ENCODE assay signal across 8 cellular contexts in the genomic region with DNA sequence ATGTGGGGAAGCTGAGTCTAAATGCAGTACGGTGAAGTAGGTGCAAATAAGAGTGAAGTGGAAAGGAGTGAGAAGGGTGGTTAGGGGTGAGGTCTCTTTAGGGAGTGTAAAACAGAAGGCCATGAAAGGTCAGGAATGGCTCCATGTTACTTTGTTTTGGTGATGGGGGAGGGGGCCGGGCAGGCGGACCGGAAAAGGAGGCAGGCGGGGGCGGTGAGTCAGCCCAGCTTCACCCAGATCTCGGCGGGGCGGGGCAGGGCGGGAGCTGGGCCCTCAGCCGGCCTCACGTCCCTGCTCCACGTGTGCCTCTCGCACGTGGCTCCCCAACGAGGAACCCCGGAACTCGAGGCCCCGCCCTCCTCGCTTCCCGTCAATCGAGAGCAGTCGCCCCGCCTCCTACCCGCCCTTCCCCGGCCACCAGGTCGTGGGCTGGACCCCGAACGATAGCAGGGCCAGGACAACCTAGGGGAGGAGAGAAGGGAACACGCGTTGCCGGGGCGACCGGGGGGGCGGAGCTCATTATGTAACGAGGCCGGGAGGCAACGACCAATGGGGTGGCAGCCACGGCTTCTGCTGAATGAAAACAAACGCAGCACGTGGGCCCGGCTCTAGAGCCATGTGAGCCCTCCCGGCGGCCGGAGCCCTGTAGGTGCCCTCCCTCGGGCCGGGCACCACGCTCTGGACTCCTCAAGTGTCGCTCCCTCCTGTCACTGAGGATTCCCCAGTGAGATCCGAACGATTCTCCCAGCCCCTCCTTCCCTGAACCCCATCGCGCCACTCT. TPM values are rescaled to one million over a fixed set of nuclear protein-coding genes. Genes with fewer than 3 reads are reported as not detected.
DNase-seq lines count a peak whose midpoint lies in the region; ATAC-seq lines count a peak whose summit lies in the region.

No MANE protein-coding gene starts in this region.

- H3K4me1 ChIP-seq in ectodermal cell (ENCODE audit: control insufficient read depth, insufficient read depth, low read length), result peaks cover 25% of the 10 kb centered on the region

- H3K4me3 ChIP-seq in ectodermal cell (ENCODE audit: insufficient read depth, low read depth, low read length), result peak overlapping the region; percentile 41

- peak; percentile 61 for ATAC-seq in GM19463 (IDR thresholded peaks at IDR 0.05; ENCODE audit: unreplicated experiment)

- no peak overlapping the region for H3K27ac ChIP-seq in ectodermal cell (ENCODE audit: insufficient read depth, low read depth, low read length, poor library complexity, severe bottlenecking)

- no peaks in the 10 kb centered on the region for H3K9me3 ChIP-seq in ectodermal cell (ENCODE audit: control insufficient read depth, low read length)

- H3K27me3 ChIP-seq in ectodermal cell (ENCODE audit: control insufficient read depth, insufficient read depth, low read length, poor library complexity, severe bottlenecking), result peaks cover 12% of the 10 kb centered on the region

- 8 to 9% methylated on average over 53 of the region's 53 CpGs for WGBS in ectodermal cell, 2 experiments

- no peaks in the 10 kb centered on the region for H3K36me3 ChIP-seq in ectodermal cell (ENCODE audit: control insufficient read depth, insufficient read depth, low read length)

- peak; percentile 96 for DNase-seq in CD1c-positive myeloid dendritic cell (ENCODE audit: extremely low spot score)
- peak; percentile 92 for DNase-seq in HS-27A (ENCODE audit: low read depth)
- peak; percentile 95 for DNase-seq in NK-92 (lab: John Stamatoyannopoulos, UW; ENCODE audit: unreplicated experiment)
- DNase-seq in activated CD8-positive, alpha-beta memory T cell treated with anti-CD3 and anti-CD28 coated beads for 1 hour (ENCODE audit: extremely low read depth in 1 of 2, low read depth in 1 of 2), result peak; percentile 96 to 97
- DNase-seq in lung microvascular endothelial cell (ENCODE audit: low read depth in 2 of 2), result peak; percentile 97
- peak; percentile 96 to 99 (median 99) for DNase-seq in stimulated activated CD4-positive, alpha-beta T cell treated with anti-CD3 and anti-CD28 coated beads, TNF-alpha, amount 100 ng/mL, for 24 hours (ENCODE audit: low read depth in 3 of 3)

RNA-seq across cellular contexts. Expression of a gene that starts 1.4 kb away (rescaled TPM):
- polyA plus RNA-seq in ectodermal cell (2013, experiment 1 of 4), result 4.5 TPM
- 3.7 TPM for polyA plus RNA-seq in ectodermal cell (2013, experiment 2 of 4)
- 3.8 TPM for polyA plus RNA-seq in ectodermal cell (2013, experiment 3 of 4)
- 4.9 TPM for polyA plus RNA-seq in ectodermal cell (2013, experiment 4 of 4)
- 0.65 and 1.2 TPM in 2 replicates for total RNA-seq in lung microvascular endothelial cell

RNA-seq across cellular contexts. Expression of a gene that starts 22.7 kb away (rescaled TPM):
- polyA plus RNA-seq in ectodermal cell (2013, experiment 1 of 4), result 173 TPM
- polyA plus RNA-seq in ectodermal cell (2013, experiment 2 of 4), result 164 TPM
- polyA plus RNA-seq in ectodermal cell (2013, experiment 3 of 4), result 142 TPM
- polyA plus RNA-seq in ectodermal cell (2013, experiment 4 of 4), result 162 TPM
- 23.1 and 37.9 TPM in 2 replicates for total RNA-seq in lung microvascular endothelial cell

RNA-seq across cellular contexts. Expression of a gene that starts 36.3 kb away (rescaled TPM):
- polyA plus RNA-seq in ectodermal cell (2013, experiment 1 of 4), result 21.2 TPM
- 21.8 TPM for polyA plus RNA-seq in ectodermal cell (2013, experiment 2 of 4)
- 19.3 TPM for polyA plus RNA-seq in ectodermal cell (2013, experiment 3 of 4)
- 22.5 TPM for polyA plus RNA-seq in ectodermal cell (2013, experiment 4 of 4)
- total RNA-seq in lung microvascular endothelial cell, result 11.6 and 21.4 TPM in 2 replicates

RNA-seq across cellular contexts. Expression of a gene that starts 41.3 kb away (rescaled TPM):
- 124 TPM for polyA plus RNA-seq in ectodermal cell (2013, experiment 1 of 4)
- 118 TPM for polyA plus RNA-seq in ectodermal cell (2013, experiment 2 of 4)
- 99.8 TPM for polyA plus RNA-seq in ectodermal cell (2013, experiment 3 of 4)
- polyA plus RNA-seq in ectodermal cell (2013, experiment 4 of 4), result 111 TPM
- total RNA-seq in lung microvascular endothelial cell, result 20.0 and 25.0 TPM in 2 replicates

RNA-seq across cellular contexts. Expression of a gene that starts 44.8 kb away (rescaled TPM):
- 127 TPM for polyA plus RNA-seq in ectodermal cell (2013, experiment 1 of 4)
- polyA plus RNA-seq in ectodermal cell (2013, experiment 2 of 4), result 128 TPM
- 95.1 TPM for polyA plus RNA-seq in ectodermal cell (2013, experiment 3 of 4)
- polyA plus RNA-seq in ectodermal cell (2013, experiment 4 of 4), result 116 TPM
- total RNA-seq in lung microvascular endothelial cell, result 29.2 and 30.3 TPM in 2 replicates
